ENCODE assay signal across 8 cellular contexts in genomic region chr17:36947922-36948716, GRCh38. TPM values are rescaled to one million over a fixed set of nuclear protein-coding genes. Genes with fewer than 3 reads are reported as not detected.
DNase-seq lines count a peak whose midpoint lies in the region; ATAC-seq and TF ChIP-seq lines count a peak whose summit lies in the region.

No MANE protein-coding gene starts in this region.

- H3K9me2 ChIP-seq in Karpas-422 (replicated peaks; ENCODE audit: insufficient read depth, low read length), result no peaks in the 10 kb centered on the region

- no peak for TF ChIP-seq POLR2A in tibial nerve (IDR thresholded peaks at IDR 0.05)

- peak overlapping the region; percentile 77 for H2AFZ ChIP-seq in Karpas-422 (ENCODE audit: low read length)

- no peak for TF ChIP-seq EP300 in tibial nerve (IDR thresholded peaks at IDR 0.05)

- peak overlapping the region; percentile 90 for H3K4me2 ChIP-seq in Karpas-422 (ENCODE audit: low read depth, low read length, poor library complexity, severe bottlenecking)

- peaks cover 19% of the 10 kb centered on the region for H3K36me3 ChIP-seq in Karpas-422 (ENCODE audit: insufficient read depth, low read length)
- peaks cover 0 to 13% (median 2%) of the 10 kb centered on the region in 3 donors for H3K36me3 ChIP-seq in tibial nerve

- 2 to 3% methylated on average over 21 to 26 of the region's 26 CpGs for WGBS in tibial nerve, 2 donors

- H3K27me3 ChIP-seq in Karpas-422 (ENCODE audit: low read length) (no peaks in the 10 kb centered on the region), tibial nerve (peaks cover 0 to 47% of the 10 kb centered on the region in 2 donors)

- peaks cover 42% of the 10 kb centered on the region for H3K79me2 ChIP-seq in Karpas-422 (ENCODE audit: low read length)

- DNase-seq in DMS 273 (lab: John Stamatoyannopoulos, UW; ENCODE audit: unreplicated experiment) (peak; percentile 38), DMS 273 treated with DMSO at 0.1 percent for 48 hours (lab: John Stamatoyannopoulos, UW) (no peak), Karpas-422 (peak; percentile 51), astrocyte of the spinal cord (ENCODE audit: low read depth, low spot score) (no peak), left lobe of liver (ENCODE audit: low spot score) (no peak), tibial nerve (ENCODE audit: low spot score in 2 of 2) (no peak)

- no peak for TF ChIP-seq CTCF in astrocyte of the spinal cord (IDR thresholded peaks at IDR 0.05; ENCODE audit: low read depth, low read length)
- TF ChIP-seq CTCF in tibial nerve (IDR thresholded peaks at IDR 0.05), result no peak

- no peaks in the 10 kb centered on the region for H3K9me3 ChIP-seq in Karpas-422 (ENCODE audit: low read length)
- H3K9me3 ChIP-seq in tibial nerve, result no peaks in the 10 kb centered on the region

- peaks cover 7% of the 10 kb centered on the region; the same call in 1 of the 2 replicates for H4K20me1 ChIP-seq in Karpas-422 (ENCODE audit: insufficient read depth, low read depth, low read length)

- ATAC-seq in left lobe of liver (peak; percentile 80), HG02763 (IDR thresholded peaks at IDR 0.05; ENCODE audit: unreplicated experiment) (no peak), HG03520 (IDR thresholded peaks at IDR 0.05; ENCODE audit: unreplicated experiment) (no peak)

- H3K27ac ChIP-seq in Karpas-422 (ENCODE audit: low read length) (no peak overlapping the region; the same call in 1 of the 2 replicates), tibial nerve (peak overlapping the region; percentile 47 to 94 (median 86))

- in situ Hi-C loops in astrocyte of the spinal cord (cut with HindIII; ENCODE audit: low sequenced_read_pairs), result no loop called here

- H3K4me1 ChIP-seq in Karpas-422 (ENCODE audit: low read length) (peaks cover 42% of the 10 kb centered on the region), tibial nerve (peaks cover 0 to 25% (median 9%) of the 10 kb centered on the region in 4 donors)

- peak overlapping the region; percentile 90 for H3K4me3 ChIP-seq in Karpas-422 (ENCODE audit: low read length)
- peak overlapping the region; percentile 68 for H3K4me3 ChIP-seq in astrocyte of the spinal cord (ENCODE audit: low read depth, low read length)
- peak overlapping the region; percentile 64 to 91 (median 73) for H3K4me3 ChIP-seq in tibial nerve

- peak overlapping the region; percentile 77 for H3K9ac ChIP-seq in Karpas-422 (ENCODE audit: low read length)

RNA-seq across cellular contexts. Expression of gene AATF, which starts 0.6 kb away (rescaled TPM):
- total RNA-seq in Karpas-422 (2014; rRNA removed; shearing (Covaris generic); ENCODE audit: low replicate concordance), result 45.1 and 64.0 TPM in 2 replicates
- total RNA-seq in left lobe of liver, result 17.7 TPM
- total RNA-seq in tibial nerve, result 10 to 100 TPM; 26.5 to 36.2 (median 30.1) TPM

RNA-seq across cellular contexts. Expression of gene LHX1, which starts 10.8 kb away (rescaled TPM):
- not detected in 2 replicates for total RNA-seq in Karpas-422 (2014; rRNA removed; shearing (Covaris generic); ENCODE audit: low replicate concordance)
- total RNA-seq in left lobe of liver (not detected), tibial nerve (not detected)

Comparison
In these comparisons a context has a peak if more than half of its experiments do, and no peak if none do; other contexts are left out.
1. DNase-seq: peak in DMS 273 (single experiment) and Karpas-422 (single experiment); none in DMS 273 treated with DMSO at 0.1 percent for 48 hours (single experiment), astrocyte of the spinal cord (single experiment), left lobe of liver (single experiment) and tibial nerve (0 of 2).
2. Peak in every context shown above with its lines, with median percentiles within 50 percentile points of each other: H3K4me3 ChIP-seq.